In genomic region chr9:110545705-110546104, GRCh38 we compare ENCODE assay signal across 17 cellular contexts. TPM values are rescaled to one million over a fixed set of nuclear protein-coding genes. Genes with fewer than 3 reads are reported as not detected.
DNase-seq lines count a peak whose midpoint lies in the region; ATAC-seq, FAIRE-seq and TF ChIP-seq lines count a peak whose summit lies in the region.
"Had no signal": no experiment of that assay in that cellular context is flagged by ENCODE, and none has a peak within 500 bp of the region (broad histone marks: within the 10 kb centered on the region; RNA-seq: fewer than 3 reads in every experiment).

No MANE protein-coding gene starts in this region.

- in situ Hi-C loops in HepG2 (cut with HindIII; ENCODE audit: extremely low pct_ligation_motif_present, low pct_unique_long_range_greater_than_20kb): no loop called here

- H2BK5ac ChIP-seq in mesenchymal stem cell (ENCODE audit: low read depth, low read length, poor library complexity, severe bottlenecking): no peak overlapping the region

- peak overlapping the region; percentile 84 for H2BK120ac ChIP-seq in mesenchymal stem cell (ENCODE audit: low read depth, low read length)

- H3K79me1 ChIP-seq in mesenchymal stem cell (replicated peaks; ENCODE audit: low read length, poor library complexity, severe bottlenecking): no peaks in the 10 kb centered on the region

- no TSS peak for BruUV-seq in HepG2 (replicated peaks; lab: Mats Ljungman, UMichigan)

- H3K4me3 ChIP-seq in HepG2 (replicated peaks in 1 of 3; ENCODE audit: insufficient read depth in 1 of 3, low read depth in 2 of 3, low read length in 3 of 3) (no peak overlapping the region), right lobe of liver (no peak overlapping the region), adipocyte (ENCODE audit: low read length) (no peak overlapping the region), mesenchymal stem cell (ENCODE audit: insufficient read depth in 1 of 2, low read depth in 1 of 2, low read length in 2 of 2) (no peak overlapping the region), BE2C (ENCODE audit: low read depth, low read length) (no peak overlapping the region)
- H3K4me3 ChIP-seq: K562 had no signal

- peak; percentile 26 for DNase-seq in HepG2 (ENCODE audit: low spot score)
- DNase-seq in right lobe of liver: no peak
- DNase-seq in adipocyte (ENCODE audit: low read depth): no peak
- DNase-seq in mesenchymal stem cell: peak; percentile 40
- no peak for DNase-seq in BE2C
- no peak for DNase-seq in MV-4-11 (lab: John Stamatoyannopoulos, UW)
- DNase-seq in activated naive CD4-positive, alpha-beta T cell treated with Interleukin-2 at 50 U/mL for 16 hours: no peak
- DNase-seq: activated CD4-positive, alpha-beta memory T cell treated with anti-CD3 and anti-CD28 coated beads, Interleukin-2, amount 10 ng/mL, durations not matched to agents 7 days and 5 days; activated T-cell treated with anti-CD3 and anti-CD28 coated beads, Interleukin-2, amount 50 U/mL, for 48 hours; NCI-H1092 treated with DMSO at 0.1 percent for 48 hours; NCI-H446; occipital lobe; small intestine; stimulated activated naive B cell treated with anti-CD40 and anti-IgM and Interleukin-4, amounts not matched to agents 10 μg/mL and 1 μg/mL and 100 μg/mL, for 72 hours had no signal

- H3K9ac ChIP-seq in HepG2 (ENCODE audit: insufficient read depth, low read depth, low read length) (no peak overlapping the region), adipocyte (ENCODE audit: low read length) (peak overlapping the region; percentile 18), mesenchymal stem cell (ENCODE audit: low read length) (no peak overlapping the region)

- no peaks in the 10 kb centered on the region for H4K20me1 ChIP-seq in HepG2 (ENCODE audit: insufficient read depth, low read length)

- H3K4me1 ChIP-seq in HepG2 (ENCODE audit: insufficient read depth, low read length): no peaks in the 10 kb centered on the region
- H3K4me1 ChIP-seq in right lobe of liver: no peaks in the 10 kb centered on the region
- peaks cover 65% of the 10 kb centered on the region for H3K4me1 ChIP-seq in adipocyte (ENCODE audit: control insufficient read depth, insufficient read depth, low read length)
- peaks cover 9% of the 10 kb centered on the region for H3K4me1 ChIP-seq in mesenchymal stem cell (ENCODE audit: control insufficient read depth, insufficient read depth, low read depth, low read length)
- H3K4me1 ChIP-seq in BE2C: no peaks in the 10 kb centered on the region

- TF ChIP-seq CTCF in HepG2 (CRISPR knock-in tag; IDR thresholded peaks at IDR 0.05) (no peak), right lobe of liver (IDR thresholded peaks at IDR 0.05) (no peak), BE2C (IDR thresholded peaks at IDR 0.05; ENCODE audit: low read depth, low read length) (no peak)

- TF ChIP-seq POLR2A in HepG2 (IDR thresholded peaks at IDR 0.05; ENCODE audit: insufficient read depth in 1 of 2, low read depth in 2 of 2, low read length in 2 of 2): no peak
- no peak for TF ChIP-seq POLR2A in right lobe of liver (IDR thresholded peaks at IDR 0.05)

- peak overlapping the region; percentile 72 to 97 for H2BK12ac ChIP-seq in mesenchymal stem cell (ENCODE audit: low read length in 2 of 2)

- H3K14ac ChIP-seq in mesenchymal stem cell (ENCODE audit: low read length in 2 of 2): no peak overlapping the region

- no peak overlapping the region for H3K4me2 ChIP-seq in HepG2 (ENCODE audit: low read depth, low read length)
- no peak overlapping the region for H3K4me2 ChIP-seq in mesenchymal stem cell (ENCODE audit: low read length, poor library complexity, severe bottlenecking)

- H3K9me3 ChIP-seq in HepG2 (ENCODE audit: low read length) (no peaks in the 10 kb centered on the region), right lobe of liver (no peaks in the 10 kb centered on the region), adipocyte (ENCODE audit: control insufficient read depth, low read length) (no peaks in the 10 kb centered on the region), mesenchymal stem cell (ENCODE audit: control insufficient read depth, low read length) (no peaks in the 10 kb centered on the region), BE2C (no peaks in the 10 kb centered on the region)

- no peak for TF ChIP-seq RAD21 in HepG2 (CRISPR knock-in tag; IDR thresholded peaks at IDR 0.05)

- peak overlapping the region; percentile 69 for H4K8ac ChIP-seq in mesenchymal stem cell (ENCODE audit: low read length)

- H3K23ac ChIP-seq in mesenchymal stem cell (ENCODE audit: low read length in 2 of 2): no peak overlapping the region

- peak overlapping the region in 1 of 2 experiments; percentile 77 for H3K4ac ChIP-seq in mesenchymal stem cell (ENCODE audit: low read depth in 1 of 2, low read length in 2 of 2)

- no peak for FAIRE-seq in HepG2 (lab: Jason Lieb, UNC)
- FAIRE-seq: D721Med, K562, small intestine had no signal

- H4K91ac ChIP-seq in mesenchymal stem cell (ENCODE audit: low read length): peak overlapping the region; percentile 74

- no peak for ATAC-seq in HepG2
- ATAC-seq in right lobe of liver: no peak
- ATAC-seq in HG02840 (IDR thresholded peaks at IDR 0.05; ENCODE audit: low FRiP score, unreplicated experiment): no peak
- ATAC-seq: K562; stimulated activated naive B cell treated with anti-CD40 and anti-IgM and Interleukin-4, amounts not matched to agents 10 μg/mL and 1 μg/mL and 100 μg/mL, for 72 hours had no signal

- POLR2A ChIA-PET in HepG2 (lab: Yijun Ruan, JAX): no interaction called here

- no peak for TF ChIP-seq EP300 in HepG2 (IDR thresholded peaks at IDR 0.05; ENCODE audit: low read depth in 2 of 2, low read length in 2 of 2)
- TF ChIP-seq EP300 in HepG2 (CRISPR knock-in tag; IDR thresholded peaks at IDR 0.05; ENCODE audit: borderline replicate concordance): no peak

- CTCF ChIA-PET in HepG2 (lab: Yijun Ruan, JAX; ENCODE audit: low intra/inter-chr PET ratio, low total read pairs): no interaction called here

- peak overlapping the region; percentile 58 for H2AK5ac ChIP-seq in mesenchymal stem cell (ENCODE audit: low read length, severe bottlenecking)

- H3K27me3 ChIP-seq in HepG2 (ENCODE audit: control insufficient read depth in 1 of 2, insufficient read depth in 2 of 2, low read length in 2 of 2) (no peaks in the 10 kb centered on the region), right lobe of liver (no peaks in the 10 kb centered on the region), adipocyte (replicated peaks; ENCODE audit: control insufficient read depth, insufficient read depth, low read length) (no peaks in the 10 kb centered on the region), mesenchymal stem cell (ENCODE audit: control insufficient read depth in 1 of 2, insufficient read depth in 1 of 2, low read length in 2 of 2) (no peaks in the 10 kb centered on the region), BE2C (no peaks in the 10 kb centered on the region)

- H2AFZ ChIP-seq in HepG2 (ENCODE audit: low read length) (no peak overlapping the region), mesenchymal stem cell (ENCODE audit: low read depth, low read length) (no peak overlapping the region)

- WGBS in HepG2 (ENCODE audit: low lambda C conversion rate): 8% methylated on average over 2 of the region's 2 CpGs
- WGBS in right lobe of liver (ENCODE audit: insufficient coverage, low coverage, low lambda C conversion rate, missing lambda C conversion rate): 75% methylated on average over 1 of the region's 2 CpGs
- WGBS in mesenchymal stem cell: 76% methylated on average over 2 of the region's 2 CpGs

- no peaks in the 10 kb centered on the region for H3K79me2 ChIP-seq in HepG2 (ENCODE audit: insufficient read depth, low read length)

- no peak overlapping the region for H2BK15ac ChIP-seq in mesenchymal stem cell (ENCODE audit: low read depth, poor library complexity, severe bottlenecking)

- intact Hi-C loops in HepG2 (cut with micrococcal nuclease; ENCODE audit: unreplicated experiment): no loop called here
- intact Hi-C loops in right lobe of liver (cut with DNase I): no loop called here

- H3K36me3 ChIP-seq in HepG2 (replicated peaks in 1 of 2; ENCODE audit: control insufficient read depth in 1 of 2, insufficient read depth in 2 of 2, low read length in 2 of 2) (no peaks in the 10 kb centered on the region), right lobe of liver (no peaks in the 10 kb centered on the region), adipocyte (ENCODE audit: control insufficient read depth, insufficient read depth, low read length, severe bottlenecking) (peaks cover 78% of the 10 kb centered on the region), mesenchymal stem cell (ENCODE audit: control insufficient read depth in 1 of 2, insufficient read depth in 2 of 2, low read depth in 1 of 2, low read length in 2 of 2) (peaks cover 0 to 33% of the 10 kb centered on the region in 2 experiments), BE2C (no peaks in the 10 kb centered on the region)

- H3K27ac ChIP-seq in HepG2 (ENCODE audit: extremely low read length, insufficient read depth, low read length) (no peak overlapping the region), right lobe of liver (no peak overlapping the region), mesenchymal stem cell (ENCODE audit: low read length, poor library complexity, severe bottlenecking) (no peak overlapping the region)

- peak overlapping the region; percentile 67 to 82 for H3K18ac ChIP-seq in mesenchymal stem cell (ENCODE audit: low read depth in 1 of 2, low read length in 2 of 2)

RNA-seq across cellular contexts. Expression of gene SVEP1, which starts 33.8 kb away (rescaled TPM):
- total RNA-seq in HepG2 (2016; rRNA removed; fragmentation: Illumina TruSeq; extraction: Trizol): not detected in 2 replicates
- total RNA-seq in HepG2 (2016; cell fraction: cytosol; rRNA removed; fragmentation: Illumina TruSeq; extraction: Trizol; ENCODE audit: low read depth): not detected in 2 replicates
- total RNA-seq in HepG2 (2016; cell fraction: insoluble cytoplasmic fraction; rRNA removed; fragmentation: Illumina TruSeq; extraction: Trizol): not detected in 2 replicates
- not detected in 2 replicates for total RNA-seq in HepG2 (2016; cell fraction: membrane; rRNA removed; fragmentation: Illumina TruSeq; extraction: Trizol)
- total RNA-seq in HepG2 (2016; cell fraction: nucleus; rRNA removed; fragmentation: Illumina TruSeq; extraction: Trizol): not detected in 2 replicates
- polyA plus RNA-seq in HepG2 (2011; rRNA removed): not detected in 2 replicates
- polyA plus RNA-seq in HepG2 (2011; cell fraction: cytosol; rRNA removed): 0.01 and 0.03 TPM in 2 replicates
- polyA plus RNA-seq in HepG2 (2011; cell fraction: nucleus; rRNA removed): 0.03 TPM in 1 of 2 replicates, not detected in the other
- not detected in 2 replicates for polyA plus RNA-seq in HepG2 (2012)
- polyA plus RNA-seq in HepG2 (2016; cell fraction: cytosol; fragmentation: Illumina TruSeq; extraction: Trizol; ENCODE audit: low read depth): not detected in 2 replicates
- not detected in 2 replicates for polyA plus RNA-seq in HepG2 (2016; cell fraction: insoluble cytoplasmic fraction; fragmentation: Illumina TruSeq; extraction: Trizol; ENCODE audit: low read depth)
- polyA plus RNA-seq in HepG2 (2016; cell fraction: membrane; fragmentation: Illumina TruSeq; extraction: Trizol; ENCODE audit: low read depth): not detected in 2 replicates
- not detected in 2 replicates for polyA plus RNA-seq in HepG2 (2016; cell fraction: nucleus; fragmentation: Illumina TruSeq; extraction: Trizol; ENCODE audit: insufficient read depth, low read depth)
- polyA minus RNA-seq in HepG2 (2011; rRNA and poly(A)+ RNA removed; ENCODE audit: low replicate concordance): 0.14 TPM in 1 of 2 replicates, not detected in the other
- not detected in 2 replicates for polyA minus RNA-seq in HepG2 (2011; cell fraction: cytosol; rRNA and poly(A)+ RNA removed)
- under 0.01 TPM in 2 replicates for polyA minus RNA-seq in HepG2 (2011; cell fraction: nucleus; rRNA and poly(A)+ RNA removed)
- total RNA-seq in right lobe of liver: 1 to 10 TPM; 1.6 to 7.8 (median 4.6) TPM
- 17.6 TPM for polyA plus RNA-seq in mesenchymal stem cell (2013, experiment 1 of 2)
- polyA plus RNA-seq in mesenchymal stem cell (2013, experiment 2 of 2): 16.0 TPM
- polyA plus RNA-seq in BE2C (2012; ENCODE audit: insufficient read depth, insufficient read length, low read depth): 0.31 TPM
- total RNA-seq: activated CD4-positive, alpha-beta memory T cell treated with anti-CD3 and anti-CD28 coated beads, Interleukin-2, amount 10 ng/mL, durations not matched to agents 7 days and 5 days had no signal

Comparison
In these comparisons a context has a peak if more than half of its experiments do, and no peak if none do; other contexts are left out.
1. DNase-seq: peak in HepG2 (single experiment) and mesenchymal stem cell (single experiment); none in right lobe of liver (0 of 3), adipocyte (single experiment), BE2C (single experiment), MV-4-11 (single experiment) and activated naive CD4-positive, alpha-beta T cell treated with Interleukin-2 at 50 U/mL for 16 hours (single experiment).